ENCODE assay signal across 21 cellular contexts in genomic region chr14:52222901-52223300, GRCh38.
"Had no signal": no experiment of that assay in that cellular context is flagged by ENCODE, and none has a peak within 500 bp of the region (broad histone marks: within the 10 kb centered on the region; RNA-seq: fewer than 3 reads in every experiment).

No MANE protein-coding gene starts in this region.

- H3K4me3 ChIP-seq: body of pancreas, hepatocyte, lower lobe of right lung, spleen, tibial nerve had no signal

- H3K79me2 ChIP-seq: hepatocyte had no signal

- H3K9me3 Mint-ChIP-seq: activated T-cell treated with anti-CD3 and anti-CD28 coated beads, Interleukin-2, amount 50 U/mL, for 4 hours; effector memory CD8-positive, alpha-beta T cell; immature natural killer cell; mesothelial cell of epicardium; stimulated activated memory B cell treated with anti-CD40 and anti-IgM and Interleukin-4, amounts not matched to agents 10 μg/mL and 1 μg/mL and 100 μg/mL, for 72 hours; T-cell had no signal

- H3K36me3 Mint-ChIP-seq: mesothelial cell of epicardium; stimulated activated memory B cell treated with anti-CD40 and anti-IgM and Interleukin-4, amounts not matched to agents 10 μg/mL and 1 μg/mL and 100 μg/mL, for 72 hours; T-cell had no signal

- H3K27ac Mint-ChIP-seq: activated naive CD4-positive, alpha-beta T cell treated with anti-CD3 and anti-CD28 coated beads, Interleukin-2, amount 50 U/mL, for 72 hours; effector memory CD8-positive, alpha-beta T cell; mesothelial cell of epicardium; stimulated activated memory B cell treated with anti-CD40 and anti-IgM and Interleukin-4, amounts not matched to agents 10 μg/mL and 1 μg/mL and 100 μg/mL, for 72 hours; T-cell had no signal

- H3K27ac ChIP-seq: body of pancreas, hepatocyte, lower lobe of right lung, spleen, tibial nerve had no signal

- H3K4me3 Mint-ChIP-seq: activated T-cell treated with anti-CD3 and anti-CD28 coated beads, Interleukin-2, amount 50 U/mL, for 4 hours; effector memory CD8-positive, alpha-beta T cell; mesothelial cell of epicardium; stimulated activated memory B cell treated with anti-CD40 and anti-IgM and Interleukin-4, amounts not matched to agents 10 μg/mL and 1 μg/mL and 100 μg/mL, for 72 hours had no signal

- H3K27me3 Mint-ChIP-seq: effector memory CD8-positive, alpha-beta T cell; stimulated activated memory B cell treated with anti-CD40 and anti-IgM and Interleukin-4, amounts not matched to agents 10 μg/mL and 1 μg/mL and 100 μg/mL, for 72 hours; T-cell had no signal

- H2AFZ ChIP-seq: hepatocyte had no signal

- H3K4me1 ChIP-seq: body of pancreas, lower lobe of right lung had no signal

- H3K4me2 ChIP-seq: hepatocyte had no signal

- H3K27me3 ChIP-seq: body of pancreas, hepatocyte, spleen, tibial nerve had no signal

- DNase-seq: activated CD4-positive, alpha-beta T cell treated with anti-CD3 and anti-CD28 coated beads, Interleukin-2, amount 50 U/mL, for 4 hours; activated CD4-positive, CD25-positive, alpha-beta regulatory T cell treated with anti-CD3 and anti-CD28 coated beads, Interleukin-2, amount 50 U/mL, for 72 hours; activated effector memory CD4-positive, alpha-beta T cell treated with anti-CD3 and anti-CD28 coated beads, Interleukin-2, amount 50 U/mL, for 16 hours; activated T-cell treated with anti-CD3 and anti-CD28 coated beads, Interleukin-2, amount 50 U/mL, for 4 hours; amniotic stem cell; body of pancreas; central memory CD4-positive, alpha-beta T cell; effector memory CD8-positive, alpha-beta T cell; erythroblast; immature natural killer cell; lower lobe of right lung; posterior cingulate gyrus; right cardiac atrium; spleen; stimulated activated CD4-positive, alpha-beta T cell treated with anti-CD3 and anti-CD28 coated beads, Interleukin-1b, Interleukin-23, amount 100 ng/mL, for 48 hours; T-cell had no signal

- H3K9me3 ChIP-seq: body of pancreas, lower lobe of right lung, spleen, tibial nerve had no signal

- H3K36me3 ChIP-seq: lower lobe of right lung, spleen, tibial nerve had no signal

- H3K4me1 Mint-ChIP-seq: mesothelial cell of epicardium had no signal
